In the genomic region with DNA sequence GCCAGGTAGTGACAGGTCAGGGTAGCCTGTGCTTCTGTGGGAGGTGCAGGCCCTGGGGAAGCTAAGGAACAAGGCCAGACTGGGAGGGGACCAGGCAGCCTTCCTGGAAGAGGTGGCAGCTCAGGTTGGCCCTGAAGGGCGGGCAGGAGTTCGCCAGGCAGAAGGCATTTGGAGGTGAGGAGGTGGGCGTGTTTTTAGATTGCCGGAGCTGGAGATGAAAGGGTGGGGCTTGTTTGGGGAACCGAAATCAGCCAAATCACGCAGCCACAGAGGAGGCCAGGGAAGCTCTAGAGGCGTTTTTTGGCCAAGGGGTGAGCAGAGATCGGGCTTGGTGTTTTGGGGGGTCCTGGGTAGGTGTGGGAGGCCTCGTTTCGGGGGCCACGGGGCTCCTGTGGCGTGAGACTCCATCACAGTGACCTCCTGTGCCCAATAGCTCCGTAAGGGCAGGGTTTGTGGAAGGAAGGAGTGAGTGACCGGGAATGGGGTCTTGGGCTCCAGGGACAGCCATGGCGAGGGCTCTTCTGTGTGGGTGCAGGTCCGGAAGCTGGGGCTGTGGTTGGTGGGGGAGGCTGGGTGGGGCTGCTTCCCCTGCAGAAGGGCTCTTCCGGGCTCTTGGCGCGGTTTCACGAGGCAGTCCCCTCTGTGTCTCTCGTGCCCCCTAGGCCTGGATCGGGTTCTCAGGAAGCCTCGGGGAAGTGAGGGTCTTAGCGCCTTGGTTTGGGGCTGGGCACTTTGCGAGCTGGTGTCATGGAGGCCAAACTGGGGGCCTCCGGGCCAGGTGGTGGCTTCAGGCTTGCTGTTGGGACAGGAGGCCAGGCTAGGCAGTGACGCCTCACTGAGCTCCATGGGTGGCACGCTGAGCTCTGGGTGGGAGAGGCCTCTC, we compare ENCODE assay signal across 8 cellular contexts. TPM values are rescaled to one million over a fixed set of nuclear protein-coding genes. Genes with fewer than 3 reads are reported as not detected.
A peak's percentile ranks its signal among the peaks of the same experiment; 100 is the strongest.
DNase-seq lines count a peak whose midpoint lies in the region; ATAC-seq and TF ChIP-seq lines count a peak whose summit lies in the region.

No MANE protein-coding gene starts in this region.

- DNase-seq in H7 (peak; percentile 62), NT2/D1 (ENCODE audit: low read depth, low spot score) (no peak), neural progenitor cell (ENCODE audit: low spot score) (no peak), WTC11 (ENCODE audit: low spot score) (no peak), SK-N-DZ (ENCODE audit: low spot score) (no peak), retina (no peak)
- peak; percentile 71 for DNase-seq in activated naive CD4-positive, alpha-beta T cell treated with anti-CD3 and anti-CD28 coated beads, Interleukin-2, amount 10 ng/mL, durations not matched to agents 7 days and 5 days

- H3K4me3 ChIP-seq in H7 (ENCODE audit: insufficient read depth, low read depth, low read length) (no peak overlapping the region), NT2/D1 (ENCODE audit: insufficient read length, low read depth) (no peak overlapping the region), neural progenitor cell (no peak overlapping the region)

- peak; percentile 60 for TF ChIP-seq POLR2A in GM15510 (IDR thresholded peaks at IDR 0.05; ENCODE audit: borderline replicate concordance, extremely low read depth, insufficient read length)

- H3K4me2 ChIP-seq in neural progenitor cell: no peak overlapping the region

- peak overlapping the region; percentile 99 for H3K27ac Mint-ChIP-seq in activated naive CD4-positive, alpha-beta T cell treated with anti-CD3 and anti-CD28 coated beads, Interleukin-2, amount 10 ng/mL, durations not matched to agents 7 days and 5 days
- H3K27ac Mint-ChIP-seq in neural progenitor cell (peak overlapping the region; percentile 2), WTC11 (no peak overlapping the region)

- H3K9ac ChIP-seq in NT2/D1 (ENCODE audit: insufficient read length, low read depth) (peak overlapping the region; percentile 24), neural progenitor cell (no peak overlapping the region)

- H2AFZ ChIP-seq in neural progenitor cell (replicated peaks): no peak overlapping the region

- H3F3A ChIP-seq in neural progenitor cell (ENCODE audit: low read depth): no peaks in the 10 kb centered on the region

- H3K9me3 Mint-ChIP-seq in activated naive CD4-positive, alpha-beta T cell treated with anti-CD3 and anti-CD28 coated beads, Interleukin-2, amount 10 ng/mL, durations not matched to agents 7 days and 5 days: no peaks in the 10 kb centered on the region
- H3K9me3 Mint-ChIP-seq in neural progenitor cell: peaks cover 2% of the 10 kb centered on the region
- peaks cover 5% of the 10 kb centered on the region for H3K9me3 Mint-ChIP-seq in WTC11

- no peak for ATAC-seq in WTC11

- no peaks in the 10 kb centered on the region for H3K9me3 ChIP-seq in NT2/D1 (ENCODE audit: insufficient read depth, low read length)
- no peaks in the 10 kb centered on the region for H3K9me3 ChIP-seq in neural progenitor cell (ENCODE audit: low read depth)

- H3K27me3 ChIP-seq in H7 (ENCODE audit: control insufficient read depth, insufficient read depth, low read length): no peaks in the 10 kb centered on the region
- no peaks in the 10 kb centered on the region for H3K27me3 ChIP-seq in NT2/D1 (ENCODE audit: insufficient read depth, insufficient read length)
- no peaks in the 10 kb centered on the region for H3K27me3 ChIP-seq in neural progenitor cell

- H3K36me3 Mint-ChIP-seq in activated naive CD4-positive, alpha-beta T cell treated with anti-CD3 and anti-CD28 coated beads, Interleukin-2, amount 10 ng/mL, durations not matched to agents 7 days and 5 days: peaks cover 61% of the 10 kb centered on the region
- H3K36me3 Mint-ChIP-seq in neural progenitor cell (no peaks in the 10 kb centered on the region), WTC11 (no peaks in the 10 kb centered on the region)

- POLR2A ChIA-PET in WTC11 (lab: Charles Lee): no interaction called here

- H3K27ac ChIP-seq in neural progenitor cell: no peak overlapping the region

- peaks cover 99% of the 10 kb centered on the region for H3K4me1 Mint-ChIP-seq in activated naive CD4-positive, alpha-beta T cell treated with anti-CD3 and anti-CD28 coated beads, Interleukin-2, amount 10 ng/mL, durations not matched to agents 7 days and 5 days
- H3K4me1 Mint-ChIP-seq in neural progenitor cell (no peaks in the 10 kb centered on the region), WTC11 (peaks cover 1% of the 10 kb centered on the region)

- H3K4me1 ChIP-seq in NT2/D1 (ENCODE audit: insufficient read depth, insufficient read length): peaks cover 23% of the 10 kb centered on the region
- no peaks in the 10 kb centered on the region for H3K4me1 ChIP-seq in neural progenitor cell

- no peaks in the 10 kb centered on the region for H3K79me2 ChIP-seq in neural progenitor cell (ENCODE audit: low read depth)

- no peak for TF ChIP-seq CTCF in neural progenitor cell (IDR thresholded peaks at IDR 0.05)
- no peak for TF ChIP-seq CTCF in WTC11 (IDR thresholded peaks at IDR 0.05)

- no peaks in the 10 kb centered on the region for H4K20me1 ChIP-seq in neural progenitor cell (ENCODE audit: low read depth)

- H3K27me3 Mint-ChIP-seq in activated naive CD4-positive, alpha-beta T cell treated with anti-CD3 and anti-CD28 coated beads, Interleukin-2, amount 10 ng/mL, durations not matched to agents 7 days and 5 days: no peaks in the 10 kb centered on the region
- H3K27me3 Mint-ChIP-seq in neural progenitor cell (ENCODE audit: insufficient read depth, low read depth): peaks cover 4% of the 10 kb centered on the region
- no peaks in the 10 kb centered on the region for H3K27me3 Mint-ChIP-seq in WTC11 (ENCODE audit: low read depth)

- H3K36me3 ChIP-seq in H7 (replicated peaks; ENCODE audit: control insufficient read depth, insufficient read depth, low read length) (no peaks in the 10 kb centered on the region), NT2/D1 (ENCODE audit: insufficient read depth, insufficient read length, low read length) (peaks cover 25% of the 10 kb centered on the region), neural progenitor cell (no peaks in the 10 kb centered on the region)

- CTCF ChIA-PET in activated naive CD4-positive, alpha-beta T cell treated with anti-CD3 and anti-CD28 coated beads, Interleukin-2, amount 10 ng/mL, durations not matched to agents 7 days and 5 days (lab: Charles Lee): interaction anchor here (1.1 to 2.8 kb wide), 8 partner anchors 8 to 249 kb away, joined by 3 to 18 read pairs (median 4); partner anchors contain the start of genes ADCY7 and CNEP1R1
- CTCF ChIA-PET in WTC11 (lab: Charles Lee): interaction anchor here (0.6 to 1.8 kb wide), 10 partner anchors 14 to 393 kb away, joined by 3 to 8 read pairs (median 4); no protein-coding TSS in a partner anchor

- H3K4me3 Mint-ChIP-seq in activated naive CD4-positive, alpha-beta T cell treated with anti-CD3 and anti-CD28 coated beads, Interleukin-2, amount 10 ng/mL, durations not matched to agents 7 days and 5 days: peak overlapping the region; percentile 83
- H3K4me3 Mint-ChIP-seq in neural progenitor cell (no peak overlapping the region), WTC11 (no peak overlapping the region)

TF ChIP-seq in WTC11, 78 proteins besides CTCF, POLR2A, EP300 and RAD21 (continues in another document):
- TF ChIP-seq ZBTB21 (CRISPR knock-in tag; IDR thresholded peaks at IDR 0.05; ENCODE audit: borderline replicate concordance) (no peak), NR1H2 (CRISPR knock-in tag; IDR thresholded peaks at IDR 0.05) (no peak), NFYB (CRISPR knock-in tag; conservative IDR thresholded peaks at IDR 0.05; ENCODE audit: low read depth) (no peak), GRHL2 (CRISPR knock-in tag; IDR thresholded peaks at IDR 0.05; ENCODE audit: insufficient replicate concordance, severe bottlenecking) (no peak), MXD4 (CRISPR knock-in tag; IDR thresholded peaks at IDR 0.05; ENCODE audit: borderline replicate concordance) (no peak), TCF7 (CRISPR knock-in tag; IDR thresholded peaks at IDR 0.05; ENCODE audit: low read depth) (no peak)
- TF ChIP-seq, protein P1, sequence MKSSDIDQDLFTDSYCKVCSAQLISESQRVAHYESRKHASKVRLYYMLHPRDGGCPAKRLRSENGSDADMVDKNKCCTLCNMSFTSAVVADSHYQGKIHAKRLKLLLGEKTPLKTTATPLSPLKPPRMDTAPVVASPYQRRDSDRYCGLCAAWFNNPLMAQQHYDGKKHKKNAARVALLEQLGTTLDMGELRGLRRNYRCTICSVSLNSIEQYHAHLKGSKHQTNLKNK (CRISPR knock-in tag; IDR thresholded peaks at IDR 0.05): no peak
- TF ChIP-seq, protein P2, sequence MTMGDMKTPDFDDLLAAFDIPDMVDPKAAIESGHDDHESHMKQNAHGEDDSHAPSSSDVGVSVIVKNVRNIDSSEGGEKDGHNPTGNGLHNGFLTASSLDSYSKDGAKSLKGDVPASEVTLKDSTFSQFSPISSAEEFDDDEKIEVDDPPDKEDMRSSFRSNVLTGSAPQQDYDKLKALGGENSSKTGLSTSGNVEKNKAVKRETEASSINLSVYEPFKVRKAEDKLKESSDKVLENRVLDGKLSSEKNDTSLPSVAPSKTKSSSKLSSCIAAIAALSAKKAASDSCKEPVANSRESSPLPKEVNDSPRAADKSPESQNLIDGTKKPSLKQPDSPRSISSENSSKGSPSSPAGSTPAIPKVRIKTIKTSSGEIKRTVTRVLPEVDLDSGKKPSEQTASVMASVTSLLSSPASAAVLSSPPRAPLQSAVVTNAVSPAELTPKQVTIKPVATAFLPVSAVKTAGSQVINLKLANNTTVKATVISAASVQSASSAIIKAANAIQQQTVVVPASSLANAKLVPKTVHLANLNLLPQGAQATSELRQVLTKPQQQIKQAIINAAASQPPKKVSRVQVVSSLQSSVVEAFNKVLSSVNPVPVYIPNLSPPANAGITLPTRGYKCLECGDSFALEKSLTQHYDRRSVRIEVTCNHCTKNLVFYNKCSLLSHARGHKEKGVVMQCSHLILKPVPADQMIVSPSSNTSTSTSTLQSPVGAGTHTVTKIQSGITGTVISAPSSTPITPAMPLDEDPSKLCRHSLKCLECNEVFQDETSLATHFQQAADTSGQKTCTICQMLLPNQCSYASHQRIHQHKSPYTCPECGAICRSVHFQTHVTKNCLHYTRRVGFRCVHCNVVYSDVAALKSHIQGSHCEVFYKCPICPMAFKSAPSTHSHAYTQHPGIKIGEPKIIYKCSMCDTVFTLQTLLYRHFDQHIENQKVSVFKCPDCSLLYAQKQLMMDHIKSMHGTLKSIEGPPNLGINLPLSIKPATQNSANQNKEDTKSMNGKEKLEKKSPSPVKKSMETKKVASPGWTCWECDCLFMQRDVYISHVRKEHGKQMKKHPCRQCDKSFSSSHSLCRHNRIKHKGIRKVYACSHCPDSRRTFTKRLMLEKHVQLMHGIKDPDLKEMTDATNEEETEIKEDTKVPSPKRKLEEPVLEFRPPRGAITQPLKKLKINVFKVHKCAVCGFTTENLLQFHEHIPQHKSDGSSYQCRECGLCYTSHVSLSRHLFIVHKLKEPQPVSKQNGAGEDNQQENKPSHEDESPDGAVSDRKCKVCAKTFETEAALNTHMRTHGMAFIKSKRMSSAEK (CRISPR knock-in tag; IDR thresholded peaks at IDR 0.05; ENCODE audit: borderline replicate concordance): no peak

RNA-seq across cellular contexts. Expression of gene ADCY7, which starts 7.8 kb away (rescaled TPM):
- 2.2 and 2.5 TPM in 2 replicates for total RNA-seq in H7 (2014; rRNA removed; shearing (Covaris generic))
- total RNA-seq in neural progenitor cell (ENCODE audit: low replicate concordance): 2.5 and 13.2 TPM in 2 replicates
- 5.9 to 8.0 TPM (median 6.6 TPM) in 3 replicates for total RNA-seq in WTC11 (2021)
- polyA plus RNA-seq in SK-N-DZ (2014; cell fraction: cytosol; rRNA removed): 17.1 and 38.6 TPM in 2 replicates
- 68.1 and 81.4 TPM in 2 replicates for polyA plus RNA-seq in SK-N-DZ (2014; cell fraction: nucleus; rRNA removed)

Comparison
In these comparisons a context has a peak if more than half of its experiments do, and no peak if none do; other contexts are left out.
1. DNase-seq: peak in H7 (single experiment) and activated naive CD4-positive, alpha-beta T cell treated with anti-CD3 and anti-CD28 coated beads, Interleukin-2, amount 10 ng/mL, durations not matched to agents 7 days and 5 days (single experiment); none in NT2/D1 (single experiment), neural progenitor cell (single experiment), WTC11 (single experiment), SK-N-DZ (single experiment) and retina (single experiment).